1 cellular context compared by ENCODE assay signal in genomic region chr2:214989187-214989586, GRCh38.
TF ChIP-seq lines count a peak whose summit lies in the region.

No MANE protein-coding gene starts in this region.

TF ChIP-seq in SK-N-SH, 30 proteins besides CTCF, POLR2A, EP300 and RAD21 (continued from another document):
- no peak for TF ChIP-seq SIN3A (IDR thresholded peaks at IDR 0.05; ENCODE audit: borderline replicate concordance, low read depth, low read length)
- no peak for TF ChIP-seq RFX5 (IDR thresholded peaks at IDR 0.05; ENCODE audit: low read length)
- TF ChIP-seq JUND (IDR thresholded peaks at IDR 0.05), result no peak
- TF ChIP-seq MAX (IDR thresholded peaks at IDR 0.05; ENCODE audit: low read depth), result no peak
